ENCODE assay signal across 19 cellular contexts in genomic region chr20:10747019-10747418, GRCh38.
DNase-seq lines count a peak whose midpoint lies in the region; ATAC-seq and TF ChIP-seq lines count a peak whose summit lies in the region.
"Had no signal": no experiment of that assay in that cellular context is flagged by ENCODE, and none has a peak within 500 bp of the region (broad histone marks: within the 10 kb centered on the region; RNA-seq: fewer than 3 reads in every experiment).

No MANE protein-coding gene starts in this region.

- H4K20me1 ChIP-seq in smooth muscle cell (ENCODE audit: low read depth), result no peaks in the 10 kb centered on the region

- no peaks in the 10 kb centered on the region for H3F3A ChIP-seq in smooth muscle cell (ENCODE audit: low read depth)

- H3K4me1 Mint-ChIP-seq in T-cell, result no peaks in the 10 kb centered on the region
- no peaks in the 10 kb centered on the region for H3K4me1 Mint-ChIP-seq in CD8-positive, alpha-beta memory T cell
- no peaks in the 10 kb centered on the region for H3K4me1 Mint-ChIP-seq in activated T-helper 2 cell treated with anti-CD3 and anti-CD28 coated beads, Interferon-gamma antibody, Interleukin-2, Interleukin-4, amounts not matched to agents 10 μg/mL and 5 μg/mL and 100 μg/mL, durations not matched to agents 14 hours and 24 hours and 36 hours (ENCODE audit: low read depth)
- H3K4me1 Mint-ChIP-seq: activated CD4-positive, alpha-beta T cell treated with anti-CD3 and anti-CD28 coated beads, Interleukin-2, amount 10 ng/mL, durations not matched to agents 7 days and 5 days; naive thymus-derived CD4-positive, alpha-beta T cell had no signal

- H3K4me3 ChIP-seq in esophagus (ENCODE audit: low read depth in 1 of 2, low read length in 2 of 2) (no peak overlapping the region), smooth muscle cell (no peak overlapping the region)
- H3K4me3 ChIP-seq in CD8-positive, alpha-beta memory T cell (ENCODE audit: low read length), result no peak overlapping the region
- H3K4me3 ChIP-seq: esophagus muscularis mucosa, GM12878, left lung had no signal

- H3K4me1 ChIP-seq in esophagus (ENCODE audit: control insufficient read depth in 2 of 2, insufficient read depth in 2 of 2, low read length in 1 of 2), result peaks cover 0 to 2% of the 10 kb centered on the region in 2 donors
- peaks cover 16% of the 10 kb centered on the region for H3K4me1 ChIP-seq in smooth muscle cell (ENCODE audit: low read depth)
- H3K4me1 ChIP-seq in CD8-positive, alpha-beta memory T cell (ENCODE audit: insufficient read depth, low read length), result no peaks in the 10 kb centered on the region
- H3K4me1 ChIP-seq: esophagus muscularis mucosa, left lung had no signal

- ATAC-seq in T-cell (replicated peaks in 1 of 4), result no peak
- ATAC-seq: GM12878; left lung; naive thymus-derived CD4-positive, alpha-beta T cell had no signal

- WGBS in esophagus, 2 donors, result 38 to 56% methylated on average over 6 of the region's 6 CpGs
- 30% methylated on average over 6 of the region's 6 CpGs for WGBS in smooth muscle cell (ENCODE audit: low lambda C conversion rate)

- H3K9me3 Mint-ChIP-seq in T-cell, result peaks cover 0 to 4% (median 0%) of the 10 kb centered on the region in 3 donors
- H3K9me3 Mint-ChIP-seq in CD8-positive, alpha-beta memory T cell, result peaks cover 0 to 2% (median 0%) of the 10 kb centered on the region in 5 donors
- no peaks in the 10 kb centered on the region for H3K9me3 Mint-ChIP-seq in activated T-helper 2 cell treated with anti-CD3 and anti-CD28 coated beads, Interferon-gamma antibody, Interleukin-2, Interleukin-4, amounts not matched to agents 10 μg/mL and 5 μg/mL and 100 μg/mL, durations not matched to agents 14 hours and 24 hours and 36 hours
- H3K9me3 Mint-ChIP-seq: activated CD4-positive, alpha-beta T cell treated with anti-CD3 and anti-CD28 coated beads, Interleukin-2, amount 10 ng/mL, durations not matched to agents 7 days and 5 days; activated naive CD4-positive, alpha-beta T cell treated with anti-CD3 and anti-CD28 coated beads for 36 hours; dendritic cell treated with granulocyte-macrophage colony-stimulating factor and Interleukin-4, amounts not matched to agents 40 ng/mL and 50 ng/mL, for 4 days had no signal

- peak overlapping the region; percentile 59 for H3K4me2 ChIP-seq in smooth muscle cell

- CTCF ChIA-PET in T-cell (lab: Charles Lee), result no interaction called here
- CTCF ChIA-PET in CD8-positive, alpha-beta memory T cell (lab: Charles Lee), result no interaction called here

- H3K27ac ChIP-seq in esophagus (ENCODE audit: low read depth in 2 of 2, low read length in 1 of 2) (peak overlapping the region; percentile 52 to 83), smooth muscle cell (ENCODE audit: low read depth) (peak overlapping the region; percentile 12)
- H3K27ac ChIP-seq in CD8-positive, alpha-beta memory T cell (ENCODE audit: low read depth, low read length), result no peak overlapping the region
- H3K27ac ChIP-seq: esophagus muscularis mucosa, left lung had no signal

- H3K27me3 ChIP-seq in esophagus (ENCODE audit: control insufficient read depth in 1 of 2, insufficient read depth in 2 of 2, low read length in 2 of 2), result no peaks in the 10 kb centered on the region
- no peaks in the 10 kb centered on the region for H3K27me3 ChIP-seq in smooth muscle cell (ENCODE audit: low read depth)
- no peaks in the 10 kb centered on the region for H3K27me3 ChIP-seq in CD8-positive, alpha-beta memory T cell (ENCODE audit: insufficient read depth, low read length, poor library complexity, severe bottlenecking)
- H3K27me3 ChIP-seq: esophagus muscularis mucosa, left lung had no signal

- DNase-seq in HT-29 (ENCODE audit: low spot score) (peak; percentile 39), left kidney (ENCODE audit: low read depth, low spot score) (peak; percentile 75), smooth muscle cell (lab: John Stamatoyannopoulos, UW; ENCODE audit: unreplicated experiment) (no peak), hypothalamus (lab: John Stamatoyannopoulos, UW) (no peak), T-cell (no peak)
- no peak for DNase-seq in CD8-positive, alpha-beta memory T cell
- no peak for DNase-seq in activated T-helper 2 cell treated with anti-CD3 and anti-CD28 coated beads, Interferon-gamma antibody, Interleukin-2, Interleukin-4, amounts not matched to agents 10 μg/mL and 5 μg/mL and 100 μg/mL, durations not matched to agents 14 hours and 24 hours and 36 hours (ENCODE audit: low spot score)
- DNase-seq: activated CD4-positive, alpha-beta T cell treated with anti-CD3 and anti-CD28 coated beads, Interleukin-2, amount 10 ng/mL, durations not matched to agents 7 days and 5 days; activated naive CD4-positive, alpha-beta T cell treated with anti-CD3 and anti-CD28 coated beads for 36 hours; Calu3; hippocampal formation; left lung; naive thymus-derived CD4-positive, alpha-beta T cell; NCI-H187 treated with DMSO at 0.1 percent for 48 hours; stimulated activated CD4-positive, alpha-beta T cell treated with anti-CD3 and anti-CD28 coated beads, Interleukin-1b, Interleukin-23, amount 100 ng/mL, for 48 hours had no signal

- no peak overlapping the region for H3K9ac ChIP-seq in smooth muscle cell (ENCODE audit: low read depth)

- no peak overlapping the region for H3K27ac Mint-ChIP-seq in T-cell
- H3K27ac Mint-ChIP-seq in CD8-positive, alpha-beta memory T cell, result no peak overlapping the region
- H3K27ac Mint-ChIP-seq in activated T-helper 2 cell treated with anti-CD3 and anti-CD28 coated beads, Interferon-gamma antibody, Interleukin-2, Interleukin-4, amounts not matched to agents 10 μg/mL and 5 μg/mL and 100 μg/mL, durations not matched to agents 14 hours and 24 hours and 36 hours, result no peak overlapping the region
- H3K27ac Mint-ChIP-seq: activated CD4-positive, alpha-beta T cell treated with anti-CD3 and anti-CD28 coated beads, Interleukin-2, amount 10 ng/mL, durations not matched to agents 7 days and 5 days; activated naive CD4-positive, alpha-beta T cell treated with anti-CD3 and anti-CD28 coated beads for 36 hours; dendritic cell treated with granulocyte-macrophage colony-stimulating factor and Interleukin-4, amounts not matched to agents 40 ng/mL and 50 ng/mL, for 4 days; naive thymus-derived CD4-positive, alpha-beta T cell had no signal

- peaks cover 1 to 9% of the 10 kb centered on the region in 2 donors for H3K27me3 Mint-ChIP-seq in T-cell
- H3K27me3 Mint-ChIP-seq in CD8-positive, alpha-beta memory T cell, result peaks cover 2 to 14% of the 10 kb centered on the region in 2 donors
- H3K27me3 Mint-ChIP-seq in activated T-helper 2 cell treated with anti-CD3 and anti-CD28 coated beads, Interferon-gamma antibody, Interleukin-2, Interleukin-4, amounts not matched to agents 10 μg/mL and 5 μg/mL and 100 μg/mL, durations not matched to agents 14 hours and 24 hours and 36 hours (ENCODE audit: low read depth), result no peaks in the 10 kb centered on the region
- H3K27me3 Mint-ChIP-seq: activated CD4-positive, alpha-beta T cell treated with anti-CD3 and anti-CD28 coated beads, Interleukin-2, amount 10 ng/mL, durations not matched to agents 7 days and 5 days; dendritic cell treated with granulocyte-macrophage colony-stimulating factor and Interleukin-4, amounts not matched to agents 40 ng/mL and 50 ng/mL, for 4 days had no signal

- no peak for TF ChIP-seq CTCF in smooth muscle cell (IDR thresholded peaks at IDR 0.05; ENCODE audit: borderline replicate concordance, insufficient read depth, poor library complexity, severe bottlenecking)

- no peak overlapping the region for H3K4me3 Mint-ChIP-seq in T-cell
- H3K4me3 Mint-ChIP-seq in CD8-positive, alpha-beta memory T cell, result no peak overlapping the region
- no peak overlapping the region for H3K4me3 Mint-ChIP-seq in activated T-helper 2 cell treated with anti-CD3 and anti-CD28 coated beads, Interferon-gamma antibody, Interleukin-2, Interleukin-4, amounts not matched to agents 10 μg/mL and 5 μg/mL and 100 μg/mL, durations not matched to agents 14 hours and 24 hours and 36 hours (ENCODE audit: low read depth)
- H3K4me3 Mint-ChIP-seq: activated CD4-positive, alpha-beta T cell treated with anti-CD3 and anti-CD28 coated beads, Interleukin-2, amount 10 ng/mL, durations not matched to agents 7 days and 5 days; activated naive CD4-positive, alpha-beta T cell treated with anti-CD3 and anti-CD28 coated beads for 36 hours; dendritic cell treated with granulocyte-macrophage colony-stimulating factor and Interleukin-4, amounts not matched to agents 40 ng/mL and 50 ng/mL, for 4 days; naive thymus-derived CD4-positive, alpha-beta T cell had no signal

- H3K36me3 ChIP-seq in esophagus (ENCODE audit: control insufficient read depth in 2 of 2, insufficient read depth in 2 of 2, low read length in 1 of 2) (no peaks in the 10 kb centered on the region), smooth muscle cell (ENCODE audit: low read depth) (no peaks in the 10 kb centered on the region)
- H3K36me3 ChIP-seq in CD8-positive, alpha-beta memory T cell (ENCODE audit: insufficient read depth, low read length), result no peaks in the 10 kb centered on the region
- H3K36me3 ChIP-seq: esophagus muscularis mucosa, left lung had no signal

- H3K36me3 Mint-ChIP-seq in T-cell, result no peaks in the 10 kb centered on the region
- H3K36me3 Mint-ChIP-seq in CD8-positive, alpha-beta memory T cell, result no peaks in the 10 kb centered on the region
- H3K36me3 Mint-ChIP-seq in activated T-helper 2 cell treated with anti-CD3 and anti-CD28 coated beads, Interferon-gamma antibody, Interleukin-2, Interleukin-4, amounts not matched to agents 10 μg/mL and 5 μg/mL and 100 μg/mL, durations not matched to agents 14 hours and 24 hours and 36 hours (ENCODE audit: low read depth), result no peaks in the 10 kb centered on the region
- H3K36me3 Mint-ChIP-seq: naive thymus-derived CD4-positive, alpha-beta T cell had no signal

- H3K79me2 ChIP-seq in smooth muscle cell (ENCODE audit: low read depth), result no peaks in the 10 kb centered on the region

- POLR2A ChIA-PET in T-cell (lab: Charles Lee), result no interaction called here
- POLR2A ChIA-PET in CD8-positive, alpha-beta memory T cell (lab: Charles Lee), result no interaction called here

- peak overlapping the region; percentile 90 for H2AFZ ChIP-seq in smooth muscle cell (ENCODE audit: low read depth)

- H3K9me3 ChIP-seq in esophagus (ENCODE audit: control insufficient read depth in 2 of 2, insufficient read depth in 1 of 2, low read depth in 1 of 2, low read length in 1 of 2) (no peaks in the 10 kb centered on the region), smooth muscle cell (replicated peaks; ENCODE audit: low read depth) (no peaks in the 10 kb centered on the region)
- no peaks in the 10 kb centered on the region for H3K9me3 ChIP-seq in CD8-positive, alpha-beta memory T cell (ENCODE audit: low read length)
- H3K9me3 ChIP-seq: esophagus muscularis mucosa, left lung had no signal

- intact Hi-C loops in activated T-helper 2 cell treated with anti-CD3 and anti-CD28 coated beads, Interferon-gamma antibody, Interleukin-2, Interleukin-4, amounts not matched to agents 10 μg/mL and 5 μg/mL and 100 μg/mL, durations not matched to agents 14 hours and 24 hours and 36 hours (cut with micrococcal nuclease), result no loop called here

Comparison
In these comparisons a context has a peak if more than half of its experiments do, and no peak if none do; other contexts are left out.
1. DNase-seq: peak in HT-29 (single experiment) and left kidney (single experiment); none in smooth muscle cell (single experiment), hypothalamus (0 of 51), T-cell (0 of 34), CD8-positive, alpha-beta memory T cell (0 of 5) and activated T-helper 2 cell treated with anti-CD3 and anti-CD28 coated beads, Interferon-gamma antibody, Interleukin-2, Interleukin-4, amounts not matched to agents 10 μg/mL and 5 μg/mL and 100 μg/mL, durations not matched to agents 14 hours and 24 hours and 36 hours (single experiment).